Comparison of ENCODE assay signal across 11 cellular contexts in genomic region chr15:68797589-68798377, GRCh38. TPM values are rescaled to one million over a fixed set of nuclear protein-coding genes. Genes with fewer than 3 reads are reported as not detected.
DNase-seq lines count a peak whose midpoint lies in the region; TF ChIP-seq lines count a peak whose summit lies in the region.
"Had no signal": no experiment of that assay in that cellular context is flagged by ENCODE, and none has a peak within 500 bp of the region (broad histone marks: within the 10 kb centered on the region; RNA-seq: fewer than 3 reads in every experiment).

No MANE protein-coding gene starts in this region.

- H4K20me1 ChIP-seq in OCI-LY7 (ENCODE audit: insufficient read depth, low read length) (peaks cover 86% of the 10 kb centered on the region), neural progenitor cell (ENCODE audit: low read depth) (peaks cover 100% of the 10 kb centered on the region)

- H3K4me3 Mint-ChIP-seq in CD4-positive, alpha-beta memory T cell, result peak overlapping the region in 5 of 8 donors; percentile 1 to 55 (median 36)
- H3K4me3 Mint-ChIP-seq in neural progenitor cell, result peak overlapping the region; percentile 60

- no peak overlapping the region for H3K4me3 ChIP-seq in CD4-positive, alpha-beta memory T cell (ENCODE audit: low read length in 2 of 2)
- H3K4me3 ChIP-seq in OCI-LY7 (ENCODE audit: low read depth, low read length, poor library complexity, severe bottlenecking), result no peak overlapping the region
- H3K4me3 ChIP-seq in dorsolateral prefrontal cortex, result peak overlapping the region in 24 of 59 donors; percentile 0 to 44 (median 16)
- no peak overlapping the region for H3K4me3 ChIP-seq in neural progenitor cell

- peak overlapping the region; percentile 62 to 90 (median 80) for H3K27ac Mint-ChIP-seq in CD4-positive, alpha-beta memory T cell
- H3K27ac Mint-ChIP-seq in neural progenitor cell, result peak overlapping the region; percentile 50

- peaks cover 15% of the 10 kb centered on the region for H3F3A ChIP-seq in neural progenitor cell (ENCODE audit: low read depth)

- peaks cover 66 to 98% (median 85%) of the 10 kb centered on the region in 4 donors for H3K4me1 Mint-ChIP-seq in CD4-positive, alpha-beta memory T cell
- peaks cover 72% of the 10 kb centered on the region for H3K4me1 Mint-ChIP-seq in neural progenitor cell

- no peaks in the 10 kb centered on the region for H3K9me3 Mint-ChIP-seq in CD4-positive, alpha-beta memory T cell
- H3K9me3 Mint-ChIP-seq in neural progenitor cell, result no peaks in the 10 kb centered on the region

- H2AFZ ChIP-seq in OCI-LY7 (ENCODE audit: low read length) (no peak overlapping the region), neural progenitor cell (replicated peaks) (no peak overlapping the region)

- H3K9me3 ChIP-seq in CD4-positive, alpha-beta memory T cell (ENCODE audit: control insufficient read depth in 1 of 2, low read length in 2 of 2), result no peaks in the 10 kb centered on the region
- H3K9me3 ChIP-seq in OCI-LY7 (ENCODE audit: low read length) (no peaks in the 10 kb centered on the region), neural progenitor cell (ENCODE audit: low read depth) (no peaks in the 10 kb centered on the region)

- H3K4me2 ChIP-seq in OCI-LY7 (ENCODE audit: low read length), result peak overlapping the region; percentile 46; the same call in 1 of the 2 replicates
- no peak overlapping the region for H3K4me2 ChIP-seq in neural progenitor cell

- H3K27me3 ChIP-seq in CD4-positive, alpha-beta memory T cell (ENCODE audit: insufficient read depth, low read length), result no peaks in the 10 kb centered on the region
- H3K27me3 ChIP-seq in dorsolateral prefrontal cortex, result no peaks in the 10 kb centered on the region
- no peaks in the 10 kb centered on the region for H3K27me3 ChIP-seq in neural progenitor cell

- CTCF ChIA-PET in CD4-positive, alpha-beta memory T cell (lab: Charles Lee; ENCODE audit: partially characterized antibody), result interaction anchor here (0.8 to 1.8 kb wide), 5 partner anchors 14 to 78 kb away, joined by 3 to 6 read pairs (median 4); no protein-coding TSS in a partner anchor
- CTCF ChIA-PET in OCI-LY7 (lab: Charles Lee; ENCODE audit: unreplicated experiment), result no interaction called here

- DNase-seq in CD4-positive, alpha-beta memory T cell, result no peak
- no peak for DNase-seq in OCI-LY7 (ENCODE audit: low spot score)
- DNase-seq in dorsolateral prefrontal cortex, result peak in 2 of 10 donors; percentile 61 to 65
- no peak for DNase-seq in neural progenitor cell (ENCODE audit: low spot score)
- no peak for DNase-seq in NCI-H146 (lab: John Stamatoyannopoulos, UW)
- DNase-seq in NCI-H2171 (lab: John Stamatoyannopoulos, UW), result no peak
- no peak for DNase-seq in NCI-H2107 treated with DMSO at 0.1 percent for 48 hours (lab: John Stamatoyannopoulos, UW; ENCODE audit: unreplicated experiment)
- DNase-seq in NCI-H2081 (lab: John Stamatoyannopoulos, UW), result no peak
- DNase-seq: activated gamma-delta T cell treated with Interleukin-2 at 50 U/mL for 16 hours, NCI-H1048, SIG-M5 had no signal

- no peak overlapping the region for H3K27ac ChIP-seq in CD4-positive, alpha-beta memory T cell (ENCODE audit: low read depth, low read length)
- H3K27ac ChIP-seq in OCI-LY7 (ENCODE audit: low read depth, low read length, poor library complexity, severe bottlenecking), result peak overlapping the region; percentile 13
- H3K27ac ChIP-seq in dorsolateral prefrontal cortex, result peak overlapping the region; percentile 32 to 99 (median 96)
- H3K27ac ChIP-seq in neural progenitor cell, result no peak overlapping the region

- POLR2A ChIA-PET in CD4-positive, alpha-beta memory T cell (lab: Charles Lee; ENCODE audit: partially characterized antibody), result interaction anchor here (0.9 to 2.5 kb wide), 4 partner anchors 10 to 22 kb away, joined by 3 to 9 read pairs (median 4); no protein-coding TSS in a partner anchor
- POLR2A ChIA-PET in OCI-LY7 (lab: Charles Lee), result interaction anchor here (1.3 kb wide), 1 partner anchor 18 kb away, joined by 4 read pairs; no protein-coding TSS in a partner anchor

- H3K36me3 ChIP-seq in CD4-positive, alpha-beta memory T cell (ENCODE audit: insufficient read depth, low read length), result no peaks in the 10 kb centered on the region
- H3K36me3 ChIP-seq in OCI-LY7 (ENCODE audit: insufficient read depth, low read length) (peaks cover 97% of the 10 kb centered on the region), neural progenitor cell (no peaks in the 10 kb centered on the region)

- H3K4me1 ChIP-seq in CD4-positive, alpha-beta memory T cell (ENCODE audit: insufficient read depth, low read length), result peaks cover 99% of the 10 kb centered on the region
- H3K4me1 ChIP-seq in OCI-LY7 (ENCODE audit: insufficient read depth, low read length, poor library complexity, severe bottlenecking) (peaks cover 86% of the 10 kb centered on the region), neural progenitor cell (peaks cover 48% of the 10 kb centered on the region)

- no peaks in the 10 kb centered on the region for H3K27me3 Mint-ChIP-seq in CD4-positive, alpha-beta memory T cell
- no peaks in the 10 kb centered on the region for H3K27me3 Mint-ChIP-seq in neural progenitor cell (ENCODE audit: insufficient read depth, low read depth)

- H3K9me2 ChIP-seq in OCI-LY7 (ENCODE audit: insufficient read depth, low read length), result no peaks in the 10 kb centered on the region

- H3K36me3 Mint-ChIP-seq in CD4-positive, alpha-beta memory T cell, result peaks cover 3 to 28% of the 10 kb centered on the region in 2 donors
- peaks cover 19% of the 10 kb centered on the region for H3K36me3 Mint-ChIP-seq in neural progenitor cell

- no peak for TF ChIP-seq CTCF in OCI-LY7 (conservative IDR thresholded peaks at IDR 0.05; ENCODE audit: low read length)
- peak in 3 of 56 donors; percentile 8 to 18 (median 14) for TF ChIP-seq CTCF in dorsolateral prefrontal cortex (IDR thresholded peaks at IDR 0.05 in 54 of 56, conservative IDR thresholded peaks at IDR 0.05 in 2 of 56; ENCODE audit: low read depth in 1 of 56, partially characterized antibody in 56 of 56)
- no peak for TF ChIP-seq CTCF in neural progenitor cell (IDR thresholded peaks at IDR 0.05)

- BruUV-seq in OCI-LY7 (replicated peaks; lab: Mats Ljungman, UMichigan), result no TSS peak

- H3K79me2 ChIP-seq in OCI-LY7 (ENCODE audit: insufficient read depth, low read depth, low read length) (peaks cover 100% of the 10 kb centered on the region), neural progenitor cell (ENCODE audit: low read depth) (peaks cover 99% of the 10 kb centered on the region)

- no peak overlapping the region for H3K9ac ChIP-seq in neural progenitor cell

- intact Hi-C loops in CD4-positive, alpha-beta memory T cell (cut with micrococcal nuclease), result no loop called here
- intact Hi-C loops in OCI-LY7 (cut with micrococcal nuclease; ENCODE audit: unreplicated experiment) (no loop called here), dorsolateral prefrontal cortex (cut with DNase I) (loop anchor here in 1 of 2 donors (2.0 kb wide), 3 partner anchors 15 to 21 kb away; no protein-coding TSS in a partner anchor)

RNA-seq across cellular contexts. Expression of gene ANP32A, which starts 22.9 kb away (rescaled TPM):
- 100 to 1,000 TPM; 134 TPM for total RNA-seq in CD4-positive, alpha-beta memory T cell
- polyA plus RNA-seq in CD4-positive, alpha-beta memory T cell, result 10 to 100 TPM; 52.7 to 64.5 TPM
- 232 and 282 TPM in 2 replicates for total RNA-seq in OCI-LY7 (2014; rRNA removed; shearing (Covaris generic))
- total RNA-seq in OCI-LY7 (2022), result 563 and 580 TPM in 2 replicates
- total RNA-seq in dorsolateral prefrontal cortex, result 100 to 1,000 TPM in 110 of 120 experiments, 10 to 100 TPM in 10; 83.9 to 167 (median 121) TPM
- total RNA-seq in neural progenitor cell (ENCODE audit: low replicate concordance), result 250 and 333 TPM in 2 replicates

Comparison
In these comparisons a context has a peak if more than half of its experiments do, and no peak if none do; other contexts are left out.
1. H3K27ac ChIP-seq: peak in OCI-LY7 (single experiment) and dorsolateral prefrontal cortex (59 of 59); none in CD4-positive, alpha-beta memory T cell (single experiment) and neural progenitor cell (single experiment).